Comparison of ENCODE assay signal across 1 cellular context in the genomic region with DNA sequence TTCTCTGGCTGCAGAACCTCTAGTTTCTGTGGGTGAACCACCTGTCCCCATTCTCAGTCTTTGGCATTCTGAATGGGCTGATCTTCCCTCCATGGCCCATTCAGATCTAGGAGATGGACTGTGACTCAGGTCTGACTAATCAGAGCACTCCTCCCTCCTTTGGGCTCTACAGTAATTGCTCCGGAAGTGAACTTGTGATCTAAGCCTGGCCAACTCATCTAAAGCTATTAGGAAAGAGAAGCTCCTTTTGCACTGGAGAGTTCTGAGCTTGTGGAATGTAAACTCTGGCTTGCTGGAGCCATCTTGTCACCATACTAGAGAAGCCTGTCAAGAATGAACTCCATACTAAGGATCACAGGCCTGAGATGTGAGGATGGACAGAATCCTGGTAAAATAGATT.
TF ChIP-seq lines count a peak whose summit lies in the region.

No MANE protein-coding gene starts in this region.

TF ChIP-seq in H1, 55 proteins besides CTCF, POLR2A, EP300 and RAD21 (continued from another document):
- TF ChIP-seq, protein P1, sequence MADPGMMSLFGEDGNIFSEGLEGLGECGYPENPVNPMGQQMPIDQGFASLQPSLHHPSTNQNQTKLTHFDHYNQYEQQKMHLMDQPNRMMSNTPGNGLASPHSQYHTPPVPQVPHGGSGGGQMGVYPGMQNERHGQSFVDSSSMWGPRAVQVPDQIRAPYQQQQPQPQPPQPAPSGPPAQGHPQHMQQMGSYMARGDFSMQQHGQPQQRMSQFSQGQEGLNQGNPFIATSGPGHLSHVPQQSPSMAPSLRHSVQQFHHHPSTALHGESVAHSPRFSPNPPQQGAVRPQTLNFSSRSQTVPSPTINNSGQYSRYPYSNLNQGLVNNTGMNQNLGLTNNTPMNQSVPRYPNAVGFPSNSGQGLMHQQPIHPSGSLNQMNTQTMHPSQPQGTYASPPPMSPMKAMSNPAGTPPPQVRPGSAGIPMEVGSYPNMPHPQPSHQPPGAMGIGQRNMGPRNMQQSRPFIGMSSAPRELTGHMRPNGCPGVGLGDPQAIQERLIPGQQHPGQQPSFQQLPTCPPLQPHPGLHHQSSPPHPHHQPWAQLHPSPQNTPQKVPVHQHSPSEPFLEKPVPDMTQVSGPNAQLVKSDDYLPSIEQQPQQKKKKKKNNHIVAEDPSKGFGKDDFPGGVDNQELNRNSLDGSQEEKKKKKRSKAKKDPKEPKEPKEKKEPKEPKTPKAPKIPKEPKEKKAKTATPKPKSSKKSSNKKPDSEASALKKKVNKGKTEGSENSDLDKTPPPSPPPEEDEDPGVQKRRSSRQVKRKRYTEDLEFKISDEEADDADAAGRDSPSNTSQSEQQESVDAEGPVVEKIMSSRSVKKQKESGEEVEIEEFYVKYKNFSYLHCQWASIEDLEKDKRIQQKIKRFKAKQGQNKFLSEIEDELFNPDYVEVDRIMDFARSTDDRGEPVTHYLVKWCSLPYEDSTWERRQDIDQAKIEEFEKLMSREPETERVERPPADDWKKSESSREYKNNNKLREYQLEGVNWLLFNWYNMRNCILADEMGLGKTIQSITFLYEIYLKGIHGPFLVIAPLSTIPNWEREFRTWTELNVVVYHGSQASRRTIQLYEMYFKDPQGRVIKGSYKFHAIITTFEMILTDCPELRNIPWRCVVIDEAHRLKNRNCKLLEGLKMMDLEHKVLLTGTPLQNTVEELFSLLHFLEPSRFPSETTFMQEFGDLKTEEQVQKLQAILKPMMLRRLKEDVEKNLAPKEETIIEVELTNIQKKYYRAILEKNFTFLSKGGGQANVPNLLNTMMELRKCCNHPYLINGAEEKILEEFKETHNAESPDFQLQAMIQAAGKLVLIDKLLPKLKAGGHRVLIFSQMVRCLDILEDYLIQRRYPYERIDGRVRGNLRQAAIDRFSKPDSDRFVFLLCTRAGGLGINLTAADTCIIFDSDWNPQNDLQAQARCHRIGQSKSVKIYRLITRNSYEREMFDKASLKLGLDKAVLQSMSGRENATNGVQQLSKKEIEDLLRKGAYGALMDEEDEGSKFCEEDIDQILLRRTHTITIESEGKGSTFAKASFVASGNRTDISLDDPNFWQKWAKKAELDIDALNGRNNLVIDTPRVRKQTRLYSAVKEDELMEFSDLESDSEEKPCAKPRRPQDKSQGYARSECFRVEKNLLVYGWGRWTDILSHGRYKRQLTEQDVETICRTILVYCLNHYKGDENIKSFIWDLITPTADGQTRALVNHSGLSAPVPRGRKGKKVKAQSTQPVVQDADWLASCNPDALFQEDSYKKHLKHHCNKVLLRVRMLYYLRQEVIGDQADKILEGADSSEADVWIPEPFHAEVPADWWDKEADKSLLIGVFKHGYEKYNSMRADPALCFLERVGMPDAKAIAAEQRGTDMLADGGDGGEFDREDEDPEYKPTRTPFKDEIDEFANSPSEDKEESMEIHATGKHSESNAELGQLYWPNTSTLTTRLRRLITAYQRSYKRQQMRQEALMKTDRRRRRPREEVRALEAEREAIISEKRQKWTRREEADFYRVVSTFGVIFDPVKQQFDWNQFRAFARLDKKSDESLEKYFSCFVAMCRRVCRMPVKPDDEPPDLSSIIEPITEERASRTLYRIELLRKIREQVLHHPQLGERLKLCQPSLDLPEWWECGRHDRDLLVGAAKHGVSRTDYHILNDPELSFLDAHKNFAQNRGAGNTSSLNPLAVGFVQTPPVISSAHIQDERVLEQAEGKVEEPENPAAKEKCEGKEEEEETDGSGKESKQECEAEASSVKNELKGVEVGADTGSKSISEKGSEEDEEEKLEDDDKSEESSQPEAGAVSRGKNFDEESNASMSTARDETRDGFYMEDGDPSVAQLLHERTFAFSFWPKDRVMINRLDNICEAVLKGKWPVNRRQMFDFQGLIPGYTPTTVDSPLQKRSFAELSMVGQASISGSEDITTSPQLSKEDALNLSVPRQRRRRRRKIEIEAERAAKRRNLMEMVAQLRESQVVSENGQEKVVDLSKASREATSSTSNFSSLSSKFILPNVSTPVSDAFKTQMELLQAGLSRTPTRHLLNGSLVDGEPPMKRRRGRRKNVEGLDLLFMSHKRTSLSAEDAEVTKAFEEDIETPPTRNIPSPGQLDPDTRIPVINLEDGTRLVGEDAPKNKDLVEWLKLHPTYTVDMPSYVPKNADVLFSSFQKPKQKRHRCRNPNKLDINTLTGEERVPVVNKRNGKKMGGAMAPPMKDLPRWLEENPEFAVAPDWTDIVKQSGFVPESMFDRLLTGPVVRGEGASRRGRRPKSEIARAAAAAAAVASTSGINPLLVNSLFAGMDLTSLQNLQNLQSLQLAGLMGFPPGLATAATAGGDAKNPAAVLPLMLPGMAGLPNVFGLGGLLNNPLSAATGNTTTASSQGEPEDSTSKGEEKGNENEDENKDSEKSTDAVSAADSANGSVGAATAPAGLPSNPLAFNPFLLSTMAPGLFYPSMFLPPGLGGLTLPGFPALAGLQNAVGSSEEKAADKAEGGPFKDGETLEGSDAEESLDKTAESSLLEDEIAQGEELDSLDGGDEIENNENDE (IDR thresholded peaks at IDR 0.05; ENCODE audit: insufficient replicate concordance, low read length) = no peak
- TF ChIP-seq FOSL1 (IDR thresholded peaks at IDR 0.05; ENCODE audit: insufficient read depth, low read depth, low read length) (no peak), GTF2F1 (IDR thresholded peaks at IDR 0.05; ENCODE audit: borderline replicate concordance, low read depth, low read length) (no peak), CHD2 (IDR thresholded peaks at IDR 0.05; ENCODE audit: low read length) (no peak)
- TF ChIP-seq, protein P2, sequence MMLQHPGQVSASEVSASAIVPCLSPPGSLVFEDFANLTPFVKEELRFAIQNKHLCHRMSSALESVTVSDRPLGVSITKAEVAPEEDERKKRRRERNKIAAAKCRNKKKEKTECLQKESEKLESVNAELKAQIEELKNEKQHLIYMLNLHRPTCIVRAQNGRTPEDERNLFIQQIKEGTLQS (IDR thresholded peaks at IDR 0.05; ENCODE audit: insufficient read depth, low read depth, low read length) = no peak
